24 cellular contexts compared by ENCODE assay signal in genomic region chr6:42916288-42916687, GRCh38. TPM values are rescaled to one million over a fixed set of nuclear protein-coding genes. Genes with fewer than 3 reads are reported as not detected.
DNase-seq lines count a peak whose midpoint lies in the region; ATAC-seq and TF ChIP-seq lines count a peak whose summit lies in the region.
"Had no signal": no experiment of that assay in that cellular context is flagged by ENCODE, and none has a peak within 500 bp of the region (broad histone marks: within the 10 kb centered on the region; RNA-seq: fewer than 3 reads in every experiment).

No MANE protein-coding gene starts in this region.

- no peaks in the 10 kb centered on the region for H3K9me3 ChIP-seq in BLaER1 treated with 17β-estradiol and CSF1 and Interleukin-3, amounts not matched to agents 10 nM and 100 nM (replicated peaks in 1 of 11)
- H3K9me3 ChIP-seq: breast epithelium, colonic mucosa, esophagus squamous epithelium, gastrocnemius medialis, mucosa of descending colon, prostate gland, testis had no signal

- peak overlapping the region in 6 of 11 experiments; percentile 18 to 62 (median 54); a peak in 10 of 22 replicates for H3K27ac ChIP-seq in BLaER1 treated with 17β-estradiol and CSF1 and Interleukin-3, amounts not matched to agents 10 nM and 100 nM
- H3K27ac ChIP-seq: breast epithelium, colonic mucosa, esophagus squamous epithelium, gastrocnemius medialis, prostate gland, SK-N-MC, testis had no signal

- in situ Hi-C loops in GM13977 (cut with MboI; ENCODE audit: low pct_unique_long_range_greater_than_20kb, low sequenced_read_pairs, unreplicated experiment), result no loop called here

- DNase-seq in GM13977 (ENCODE audit: low spot score) (peak; percentile 10), GOT3 (lab: John Stamatoyannopoulos, UW) (no peak)
- DNase-seq: activated CD4-positive, alpha-beta T cell treated with anti-CD3 and anti-CD28 coated beads, Interleukin-2, amount 50 U/mL, for 4 hours; activated gamma-delta T cell; CD4-positive, alpha-beta memory T cell; colonic mucosa; effector memory CD8-positive, alpha-beta T cell; esophagus squamous epithelium; gastrocnemius medialis; H9; hippocampal formation; NCI-H1436 treated with DMSO at 0.1 percent for 48 hours; NCI-H524; NK-92 treated with Interleukin-12 subunit alpha and Interleukin-12 subunit beta, amount 100 ng/mL, for 24 hours; testis had no signal

- peak overlapping the region in 5 of 11 experiments; percentile 15 to 59 (median 50); a peak in 6 of 22 replicates for H3K9ac ChIP-seq in BLaER1 treated with 17β-estradiol and CSF1 and Interleukin-3, amounts not matched to agents 10 nM and 100 nM

- TF ChIP-seq CTCF in GM13977 (IDR thresholded peaks at IDR 0.05; ENCODE audit: extremely low read depth, insufficient read depth, missing control alignments), result no peak

- H3K4me3 ChIP-seq in BLaER1 treated with 17β-estradiol and CSF1 and Interleukin-3, amounts not matched to agents 10 nM and 100 nM, result no peak overlapping the region
- H3K4me3 ChIP-seq: breast epithelium, colonic mucosa, esophagus squamous epithelium, gastrocnemius medialis, mucosa of descending colon, prostate gland, SK-N-MC, testis had no signal

- H3K4me1 ChIP-seq in BLaER1 treated with 17β-estradiol and CSF1 and Interleukin-3, amounts not matched to agents 10 nM and 100 nM, result peaks cover 5 to 28% (median 25%) of the 10 kb centered on the region in 10 experiments; a peak in 19 of 20 replicates
- H3K4me1 ChIP-seq: breast epithelium, colonic mucosa, prostate gland had no signal

- no peaks in the 10 kb centered on the region for H3K36me3 ChIP-seq in BLaER1 treated with 17β-estradiol and CSF1 and Interleukin-3, amounts not matched to agents 10 nM and 100 nM
- H3K36me3 ChIP-seq: breast epithelium, colonic mucosa, esophagus squamous epithelium, gastrocnemius medialis, prostate gland had no signal

- no peaks in the 10 kb centered on the region for H4K20me1 ChIP-seq in BLaER1 treated with 17β-estradiol and CSF1 and Interleukin-3, amounts not matched to agents 10 nM and 100 nM

- ATAC-seq in esophagus mucosa (peak; percentile 44), HG02970 (IDR thresholded peaks at IDR 0.05; ENCODE audit: low FRiP score, unreplicated experiment) (no peak)
- ATAC-seq: effector memory CD8-positive, alpha-beta T cell; gastrocnemius medialis; mucosa of descending colon had no signal

- H3K27me3 ChIP-seq in BLaER1 treated with 17β-estradiol and CSF1 and Interleukin-3, amounts not matched to agents 10 nM and 100 nM, result no peaks in the 10 kb centered on the region
- H3K27me3 ChIP-seq: breast epithelium, testis had no signal

- H3K4me2 ChIP-seq in BLaER1 treated with 17β-estradiol and CSF1 and Interleukin-3, amounts not matched to agents 10 nM and 100 nM, result peak overlapping the region in 10 of 11 experiments; percentile 30 to 87 (median 76); a peak in 18 of 22 replicates

RNA-seq across cellular contexts. Expression of gene PTCRA, which starts 0.4 kb away (rescaled TPM):
- not detected for total RNA-seq in esophagus mucosa
- total RNA-seq: breast epithelium; CD4-positive, alpha-beta memory T cell; colonic mucosa; esophagus squamous epithelium; gastrocnemius medialis; H9; M059J; mucosa of descending colon; neural crest cell; prostate gland had no signal

RNA-seq across cellular contexts. Expression of gene CNPY3, which starts 13.0 kb away (rescaled TPM):
- total RNA-seq in esophagus mucosa, result 13.6 TPM

RNA-seq across cellular contexts. Expression of gene RPL7L1, which starts 36.9 kb away (rescaled TPM):
- total RNA-seq in esophagus mucosa, result 62.7 TPM

RNA-seq across cellular contexts. Expression of gene GNMT, which starts 44.3 kb away (rescaled TPM):
- not detected for total RNA-seq in esophagus mucosa
